In the genomic region with DNA sequence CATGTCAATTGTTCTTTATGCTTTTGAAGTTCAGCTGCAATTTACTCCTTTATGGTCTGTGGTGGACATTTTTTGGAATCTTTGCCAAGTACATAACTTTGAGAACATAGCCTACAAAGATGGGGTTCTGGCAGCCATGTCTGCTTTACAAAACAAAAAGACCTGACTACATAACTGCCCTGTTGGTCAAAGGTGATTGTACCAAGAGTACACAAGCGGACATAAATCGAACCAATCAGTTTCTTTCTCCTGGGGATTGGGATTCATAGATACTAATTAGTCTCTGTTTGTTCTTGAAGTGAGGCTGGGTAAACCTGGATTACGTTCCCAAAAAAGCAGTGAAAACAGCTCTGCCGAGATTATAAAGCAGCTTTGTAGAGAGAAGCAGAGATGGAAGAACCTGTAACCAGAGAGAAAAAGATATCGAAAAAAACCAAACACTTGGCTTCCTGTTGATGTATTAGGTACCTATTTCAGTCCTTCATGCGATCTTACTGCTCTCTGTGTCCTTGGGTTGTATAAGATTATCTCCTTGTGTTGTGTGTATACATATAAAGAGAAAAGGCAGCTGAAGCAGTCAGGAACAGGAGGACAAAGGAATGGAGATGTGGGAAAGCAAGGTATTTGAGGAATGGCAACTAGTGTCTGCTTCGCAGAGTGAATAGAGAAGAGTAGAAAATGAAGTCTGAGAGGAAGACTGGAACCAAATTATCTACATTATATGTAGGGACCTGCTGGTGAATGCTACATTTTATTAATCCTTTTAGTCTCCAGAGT, we compare ENCODE assay signal across 1 cellular context.
TF ChIP-seq lines count a peak whose summit lies in the region.

No MANE protein-coding gene starts in this region.

TF ChIP-seq in IMR-90, 13 proteins besides CTCF, POLR2A, EP300 and RAD21:
- no peak for TF ChIP-seq MAFK (IDR thresholded peaks at IDR 0.05; ENCODE audit: low read depth, low read length)
- TF ChIP-seq CHD1 (IDR thresholded peaks at IDR 0.05; ENCODE audit: low read depth, low read length) = no peak
- no peak for TF ChIP-seq CEBPB (IDR thresholded peaks at IDR 0.05; ENCODE audit: low read depth, low read length)
- no peak for TF ChIP-seq MXI1 (IDR thresholded peaks at IDR 0.05; ENCODE audit: borderline replicate concordance, low read depth, low read length)
- TF ChIP-seq RCOR1 (IDR thresholded peaks at IDR 0.05; ENCODE audit: insufficient replicate concordance, low read length) = no peak
- no peak for TF ChIP-seq MAZ (IDR thresholded peaks at IDR 0.05; ENCODE audit: borderline replicate concordance, low read depth, low read length)
- no peak for TF ChIP-seq NFE2L2 (IDR thresholded peaks at IDR 0.05; ENCODE audit: low read depth, low read length)
- TF ChIP-seq BHLHE40 (IDR thresholded peaks at IDR 0.05; ENCODE audit: low read depth, low read length) = no peak
- TF ChIP-seq, protein P1, sequence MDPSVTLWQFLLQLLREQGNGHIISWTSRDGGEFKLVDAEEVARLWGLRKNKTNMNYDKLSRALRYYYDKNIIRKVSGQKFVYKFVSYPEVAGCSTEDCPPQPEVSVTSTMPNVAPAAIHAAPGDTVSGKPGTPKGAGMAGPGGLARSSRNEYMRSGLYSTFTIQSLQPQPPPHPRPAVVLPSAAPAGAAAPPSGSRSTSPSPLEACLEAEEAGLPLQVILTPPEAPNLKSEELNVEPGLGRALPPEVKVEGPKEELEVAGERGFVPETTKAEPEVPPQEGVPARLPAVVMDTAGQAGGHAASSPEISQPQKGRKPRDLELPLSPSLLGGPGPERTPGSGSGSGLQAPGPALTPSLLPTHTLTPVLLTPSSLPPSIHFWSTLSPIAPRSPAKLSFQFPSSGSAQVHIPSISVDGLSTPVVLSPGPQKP (IDR thresholded peaks at IDR 0.05; ENCODE audit: borderline replicate concordance, low read depth, low read length) = no peak
- no peak for TF ChIP-seq RFX5 (IDR thresholded peaks at IDR 0.05; ENCODE audit: low read depth, low read length)
- TF ChIP-seq FOS (IDR thresholded peaks at IDR 0.05; ENCODE audit: low read depth, low read length) = no peak
- TF ChIP-seq SMC3 (IDR thresholded peaks at IDR 0.05; ENCODE audit: low read depth, low read length) = no peak
- TF ChIP-seq, protein P2, sequence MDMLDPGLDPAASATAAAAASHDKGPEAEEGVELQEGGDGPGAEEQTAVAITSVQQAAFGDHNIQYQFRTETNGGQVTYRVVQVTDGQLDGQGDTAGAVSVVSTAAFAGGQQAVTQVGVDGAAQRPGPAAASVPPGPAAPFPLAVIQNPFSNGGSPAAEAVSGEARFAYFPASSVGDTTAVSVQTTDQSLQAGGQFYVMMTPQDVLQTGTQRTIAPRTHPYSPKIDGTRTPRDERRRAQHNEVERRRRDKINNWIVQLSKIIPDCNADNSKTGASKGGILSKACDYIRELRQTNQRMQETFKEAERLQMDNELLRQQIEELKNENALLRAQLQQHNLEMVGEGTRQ (IDR thresholded peaks at IDR 0.05; ENCODE audit: low read depth, low read length) = no peak
